Comparison of ENCODE assay signal across 8 cellular contexts in genomic region chr5:116361171-116361967, GRCh38.
DNase-seq lines count a peak whose midpoint lies in the region; ATAC-seq, FAIRE-seq and TF ChIP-seq lines count a peak whose summit lies in the region.

No MANE protein-coding gene starts in this region.

- no peak overlapping the region for H4K8ac ChIP-seq in IMR-90 (ENCODE audit: low read depth in 2 of 2, low read length in 2 of 2)

- no peaks in the 10 kb centered on the region for H3K4me1 ChIP-seq in IMR-90 (ENCODE audit: control insufficient read depth, insufficient read depth, low read length)

- H3K27me3 ChIP-seq in IMR-90 (ENCODE audit: control insufficient read depth, insufficient read depth, low read length): peaks cover 3% of the 10 kb centered on the region; the same call in 1 of the 2 replicates
- peaks cover 6% of the 10 kb centered on the region for H3K27me3 ChIP-seq in kidney epithelial cell (ENCODE audit: control insufficient read depth, insufficient read depth, low read length)

- H3K79me1 ChIP-seq in IMR-90 (ENCODE audit: low read depth in 1 of 2, low read length in 2 of 2): no peaks in the 10 kb centered on the region

- peak overlapping the region; percentile 40; the same call in 1 of the 2 replicates for H3K4me2 ChIP-seq in IMR-90 (ENCODE audit: low read depth, low read length)

- no peaks in the 10 kb centered on the region for H3K9me3 ChIP-seq in IMR-90 (ENCODE audit: control insufficient read depth, insufficient read depth, low read length)

- in situ Hi-C loops in IMR-90 (cut with MboI; ENCODE audit: low sequenced_read_pairs): no loop called here

- no peaks in the 10 kb centered on the region for H4K20me1 ChIP-seq in IMR-90 (ENCODE audit: insufficient read depth, low read length)

- no peak for TF ChIP-seq CTCF in IMR-90 (conservative IDR thresholded peaks at IDR 0.05; ENCODE audit: low read depth, low read length)
- no peak for TF ChIP-seq CTCF in kidney epithelial cell (IDR thresholded peaks at IDR 0.05; ENCODE audit: insufficient read depth, low read length, poor library complexity, severe bottlenecking)

- no peak overlapping the region for H2BK15ac ChIP-seq in IMR-90 (ENCODE audit: low read depth, low read length)

- H3K4me3 ChIP-seq in IMR-90 (ENCODE audit: insufficient read depth, low read depth, low read length) (peak overlapping the region; percentile 25; the same call in 1 of the 2 replicates), kidney epithelial cell (ENCODE audit: low read depth, low read length) (peak overlapping the region; percentile 33)

- no peak for FAIRE-seq in RCC 7860 (lab: Jason Lieb, UNC)

- no peak overlapping the region for H3K9ac ChIP-seq in IMR-90 (ENCODE audit: low read depth, low read length)

- H2BK120ac ChIP-seq in IMR-90 (ENCODE audit: low read depth, low read length): no peak overlapping the region

- CTCF ChIA-PET in IMR-90 (lab: Yijun Ruan, JAX): interaction anchor here (0.6 kb wide), 1 partner anchor 19 kb away, joined by 3 read pairs; no protein-coding TSS in a partner anchor
- CTCF ChIA-PET in HEK293T (lab: Yijun Ruan, JAX): no interaction called here

- TF ChIP-seq POLR2A in IMR-90 (IDR thresholded peaks at IDR 0.05; ENCODE audit: low read depth, low read length): no peak

- H2AK5ac ChIP-seq in IMR-90 (ENCODE audit: low read depth, low read length): no peak overlapping the region

- dilution Hi-C loops in IMR-90 (cut with HindIII; ENCODE audit: low sequenced_read_pairs, unreplicated experiment): no loop called here

- no peak overlapping the region for H4K91ac ChIP-seq in IMR-90 (ENCODE audit: insufficient read depth, low read depth, low read length)

- no peak for TF ChIP-seq RAD21 in IMR-90 (IDR thresholded peaks at IDR 0.05; ENCODE audit: low read length)

- H3K18ac ChIP-seq in IMR-90 (ENCODE audit: low read depth, low read length): no peak overlapping the region

- 17% methylated on average over 12 of the region's 53 CpGs; no CpG with 5 or more reads in 1 of the 2 experiments for WGBS in IMR-90 (ENCODE audit: extremely low coverage in 2 of 2, insufficient read length in 1 of 2), 2 experiments

- no peak overlapping the region for H3K23ac ChIP-seq in IMR-90 (ENCODE audit: low read depth, low read length)

- H3K56ac ChIP-seq in IMR-90 (ENCODE audit: extremely low read depth, insufficient read depth, low read length): no peak overlapping the region

- H3K36me3 ChIP-seq in IMR-90 (ENCODE audit: control insufficient read depth, insufficient read depth, low read length) (no peaks in the 10 kb centered on the region), kidney epithelial cell (ENCODE audit: control insufficient read depth, insufficient read depth, low read length) (no peaks in the 10 kb centered on the region)

- DNase-seq in IMR-90 (no peak), kidney epithelial cell (ENCODE audit: low read depth) (no peak), substantia nigra (lab: John Stamatoyannopoulos, UW) (peak in 44 of 49 donors; percentile 19 to 83 (median 63)), NCI-H2081 (lab: John Stamatoyannopoulos, UW) (no peak), NCI-H146 (lab: John Stamatoyannopoulos, UW) (no peak), RCC 7860 (ENCODE audit: low spot score) (no peak), HEK293T (ENCODE audit: extremely low spot score) (no peak)

- no peak overlapping the region for H2AK9ac ChIP-seq in IMR-90 (replicated peaks; ENCODE audit: low read depth, low read length, poor library complexity)

- H3K27ac ChIP-seq in IMR-90 (ENCODE audit: insufficient read depth, low read length) (no peak overlapping the region), cingulate gyrus (ENCODE audit: low read depth, low read length) (peak overlapping the region; percentile 62), substantia nigra (ENCODE audit: low read depth, low read length, poor library complexity, severe bottlenecking) (peak overlapping the region; percentile 57)

- ATAC-seq in IMR-90 (ENCODE audit: low read depth): peak; percentile 75

- H2BK5ac ChIP-seq in IMR-90 (ENCODE audit: low read depth, low read length, poor library complexity, severe bottlenecking): no peak overlapping the region

- BruUV-seq in IMR-90 (replicated peaks; lab: Mats Ljungman, UMichigan): no TSS peak

- H3K9me1 ChIP-seq in IMR-90 (ENCODE audit: insufficient read depth, low read length): no peaks in the 10 kb centered on the region

- POLR2A ChIA-PET in IMR-90 (lab: Charles Lee; ENCODE audit: unreplicated experiment) (no interaction called here), HEK293T (lab: Yijun Ruan, JAX) (no interaction called here)

- H3K4ac ChIP-seq in IMR-90 (ENCODE audit: low read depth, low read length): no peak overlapping the region

- no peak overlapping the region for H2BK20ac ChIP-seq in IMR-90 (ENCODE audit: low read depth, low read length)

- peak overlapping the region; percentile 73 for H2AFZ ChIP-seq in IMR-90 (replicated peaks; ENCODE audit: low read length, poor library complexity)

- no peak overlapping the region for H3K14ac ChIP-seq in IMR-90 (replicated peaks; ENCODE audit: low read depth, low read length)

- intact Hi-C loops in IMR-90 (cut with micrococcal nuclease): loop anchor here (5.0 kb wide), 1 partner anchor 224 kb away; no protein-coding TSS in a partner anchor

- no peak overlapping the region for H4K5ac ChIP-seq in IMR-90 (ENCODE audit: low read depth, low read length)

TF ChIP-seq in IMR-90, 13 proteins besides CTCF, POLR2A, EP300 and RAD21:
- TF ChIP-seq CHD1 (IDR thresholded peaks at IDR 0.05; ENCODE audit: low read depth, low read length) (no peak), RFX5 (IDR thresholded peaks at IDR 0.05; ENCODE audit: low read depth, low read length) (no peak), MAFK (IDR thresholded peaks at IDR 0.05; ENCODE audit: low read depth, low read length) (no peak), FOS (IDR thresholded peaks at IDR 0.05; ENCODE audit: low read depth, low read length) (no peak), MXI1 (IDR thresholded peaks at IDR 0.05; ENCODE audit: borderline replicate concordance, low read depth, low read length) (no peak), MAZ (IDR thresholded peaks at IDR 0.05; ENCODE audit: borderline replicate concordance, low read depth, low read length) (no peak)

TF ChIP-seq in HEK293T, 16 proteins besides CTCF, POLR2A, EP300 and RAD21:
- no peak for TF ChIP-seq BHLHE40 (IDR thresholded peaks at IDR 0.05; ENCODE audit: borderline replicate concordance)
- TF ChIP-seq PKNOX1 (IDR thresholded peaks at IDR 0.05): no peak
- no peak for TF ChIP-seq TARDBP (IDR thresholded peaks at IDR 0.05)
- no peak for TF ChIP-seq SUZ12 (IDR thresholded peaks at IDR 0.05)
- TF ChIP-seq SP1 (IDR thresholded peaks at IDR 0.05): no peak
- no peak for TF ChIP-seq ZNF384 (IDR thresholded peaks at IDR 0.05)
- TF ChIP-seq NFRKB (IDR thresholded peaks at IDR 0.05): no peak
- no peak for TF ChIP-seq ARNT (IDR thresholded peaks at IDR 0.05)
- no peak for TF ChIP-seq L3MBTL2 (conservative IDR thresholded peaks at IDR 0.05)
- no peak for TF ChIP-seq FOXA1 (IDR thresholded peaks at IDR 0.05)
TF ChIP-seq in HEK293T: peak in this region for 0.

Comparison
In these comparisons a context has a peak if more than half of its experiments do, and no peak if none do; other contexts are left out.
1. DNase-seq: peak in substantia nigra (44 of 49); none in IMR-90 (single experiment), kidney epithelial cell (single experiment), NCI-H2081 (0 of 2), NCI-H146 (single experiment), RCC 7860 (single experiment) and HEK293T (single experiment).